In the genomic region with DNA sequence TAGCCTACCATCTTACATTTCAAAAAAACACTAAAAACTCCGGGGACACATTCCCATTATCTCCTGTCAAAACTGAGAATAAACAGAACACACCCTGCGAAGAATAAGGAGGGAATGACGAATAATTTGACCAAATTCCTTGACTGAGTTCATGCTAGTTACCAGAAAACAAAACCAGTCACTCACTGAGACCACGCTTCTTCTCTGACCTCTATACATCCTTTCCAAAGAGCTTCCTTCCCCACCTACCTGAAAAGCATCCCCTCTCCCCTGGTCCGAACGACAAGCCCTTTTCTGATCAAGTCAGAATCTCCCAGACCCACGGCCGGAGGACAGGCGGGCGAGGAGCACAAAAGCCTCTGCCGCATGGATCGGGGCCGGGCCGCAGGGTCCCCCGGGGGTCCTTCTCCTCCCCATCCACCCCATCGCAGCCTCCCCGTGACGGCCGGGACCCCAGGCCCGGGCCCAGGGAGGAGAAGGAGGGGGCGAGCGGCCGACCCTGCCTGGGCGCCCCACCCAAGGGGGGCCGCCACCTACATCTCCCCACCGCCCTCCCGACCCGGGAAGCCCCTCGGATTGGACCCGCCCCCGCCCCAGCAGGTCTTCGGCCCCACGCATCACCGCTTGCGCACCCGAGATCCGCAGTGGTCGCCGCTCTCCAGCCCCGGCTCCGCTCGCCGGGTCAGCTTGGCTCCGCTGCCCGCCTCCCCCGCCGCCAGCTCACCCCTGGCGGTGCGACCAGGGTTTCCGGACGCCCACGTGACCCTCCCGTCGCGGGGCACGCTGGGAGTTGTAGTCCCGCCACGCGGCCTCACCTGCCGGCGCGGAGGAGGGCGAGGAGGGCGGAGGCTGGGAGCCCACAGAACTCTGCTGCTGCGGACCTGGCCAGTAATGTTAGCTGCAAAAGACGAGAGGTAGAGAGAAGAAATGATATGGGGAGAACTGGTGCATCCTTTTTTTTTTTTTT, we compare ENCODE assay signal across 8 cellular contexts. TPM values are rescaled to one million over a fixed set of nuclear protein-coding genes. Genes with fewer than 3 reads are reported as not detected.
DNase-seq lines count a peak whose midpoint lies in the region; ATAC-seq lines count a peak whose summit lies in the region.

A gene with protein sequence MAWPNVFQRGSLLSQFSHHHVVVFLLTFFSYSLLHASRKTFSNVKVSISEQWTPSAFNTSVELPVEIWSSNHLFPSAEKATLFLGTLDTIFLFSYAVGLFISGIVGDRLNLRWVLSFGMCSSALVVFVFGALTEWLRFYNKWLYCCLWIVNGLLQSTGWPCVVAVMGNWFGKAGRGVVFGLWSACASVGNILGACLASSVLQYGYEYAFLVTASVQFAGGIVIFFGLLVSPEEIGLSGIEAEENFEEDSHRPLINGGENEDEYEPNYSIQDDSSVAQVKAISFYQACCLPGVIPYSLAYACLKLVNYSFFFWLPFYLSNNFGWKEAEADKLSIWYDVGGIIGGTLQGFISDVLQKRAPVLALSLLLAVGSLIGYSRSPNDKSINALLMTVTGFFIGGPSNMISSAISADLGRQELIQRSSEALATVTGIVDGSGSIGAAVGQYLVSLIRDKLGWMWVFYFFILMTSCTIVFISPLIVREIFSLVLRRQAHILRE (minus strand): TSS at position 747 of the 967 bp plus-strand sequence. CDS start 16,004 bp downstream, outside the sequence.

- DNase-seq in DMS114 treated with DMSO at 0.1 percent for 48 hours (lab: John Stamatoyannopoulos, UW; ENCODE audit: unreplicated experiment) = peak; percentile 44
- peak; percentile 74 for DNase-seq in RPMI7951 (ENCODE audit: low read depth)
- DNase-seq in activated T-helper 9 cell treated with anti-CD3 and anti-CD28 coated beads, Interleukin-2, amount 50 U/mL, for 16 hours (ENCODE audit: low read depth) = peak; percentile 83
- DNase-seq in fibroblast of peridontal ligament (ENCODE audit: extremely low read depth) = peak; percentile 56
- peak; percentile 90 for DNase-seq in natural killer cell treated with Interleukin-12 subunit alpha and Interleukin-12 subunit beta and Interleukin-15 and Interleukin-18, amount 100 ng/mL, for 72 hours (ENCODE audit: low spot score)
- peak; percentile 91 for DNase-seq in stimulated activated naive CD8-positive, alpha-beta T cell treated with anti-CD3 and anti-CD28 coated beads, Interleukin-15, Interleukin-2, amounts not matched to agents 100 U/mL and 50 U/mL, for 24 hours

- peaks cover 5 to 9% (median 5%) of the 10 kb centered on the region in 3 donors for H3K4me1 Mint-ChIP-seq in IgD-negative memory B cell
- H3K4me1 Mint-ChIP-seq in natural killer cell treated with Interleukin-12 subunit alpha and Interleukin-12 subunit beta and Interleukin-15 and Interleukin-18, amount 100 ng/mL, for 72 hours (ENCODE audit: low read depth in 2 of 2) = peaks cover 17 to 20% of the 10 kb centered on the region in 2 donors

- peaks cover 1% of the 10 kb centered on the region for H3K36me3 Mint-ChIP-seq in IgD-negative memory B cell
- H3K36me3 Mint-ChIP-seq in natural killer cell treated with Interleukin-12 subunit alpha and Interleukin-12 subunit beta and Interleukin-15 and Interleukin-18, amount 100 ng/mL, for 72 hours = no peaks in the 10 kb centered on the region

- H3K9me3 Mint-ChIP-seq in IgD-negative memory B cell = no peaks in the 10 kb centered on the region
- no peaks in the 10 kb centered on the region for H3K9me3 Mint-ChIP-seq in natural killer cell treated with Interleukin-12 subunit alpha and Interleukin-12 subunit beta and Interleukin-15 and Interleukin-18, amount 100 ng/mL, for 72 hours

- H3K27me3 Mint-ChIP-seq in IgD-negative memory B cell = no peaks in the 10 kb centered on the region
- no peaks in the 10 kb centered on the region for H3K27me3 Mint-ChIP-seq in natural killer cell treated with Interleukin-12 subunit alpha and Interleukin-12 subunit beta and Interleukin-15 and Interleukin-18, amount 100 ng/mL, for 72 hours

- peak within 1 kb of the TSS; percentile 53 to 84 (median 65) for H3K27ac Mint-ChIP-seq in IgD-negative memory B cell
- H3K27ac Mint-ChIP-seq in natural killer cell treated with Interleukin-12 subunit alpha and Interleukin-12 subunit beta and Interleukin-15 and Interleukin-18, amount 100 ng/mL, for 72 hours = peak within 1 kb of the TSS; percentile 68 to 79

- peak; percentile 97 for ATAC-seq in GM21528 (IDR thresholded peaks at IDR 0.05; ENCODE audit: low FRiP score, unreplicated experiment)
- ATAC-seq in natural killer cell treated with Interleukin-12 subunit alpha and Interleukin-12 subunit beta and Interleukin-15 and Interleukin-18, amount 100 ng/mL, for 72 hours = peak; percentile 97 to 98
- peak; percentile 93 for ATAC-seq in stimulated activated naive CD8-positive, alpha-beta T cell treated with anti-CD3 and anti-CD28 coated beads, Interleukin-15, Interleukin-2, amounts not matched to agents 100 U/mL and 50 U/mL, for 24 hours

- H3K4me3 Mint-ChIP-seq in IgD-negative memory B cell = peak within 1 kb of the TSS; percentile 84 to 93 (median 90)
- H3K4me3 Mint-ChIP-seq in natural killer cell treated with Interleukin-12 subunit alpha and Interleukin-12 subunit beta and Interleukin-15 and Interleukin-18, amount 100 ng/mL, for 72 hours = peak within 1 kb of the TSS; percentile 100

RNA-seq across cellular contexts. Expression of the gene that starts here (rescaled TPM):
- polyA plus RNA-seq in IgD-negative memory B cell = 5.4 TPM
- total RNA-seq in RPMI7951 (2014; rRNA removed; shearing (Covaris generic)) = 22.1 and 26.8 TPM in 2 replicates
- 10 to 100 TPM; 26.3 to 51.5 TPM for total RNA-seq in natural killer cell treated with Interleukin-12 subunit alpha and Interleukin-12 subunit beta and Interleukin-15 and Interleukin-18, amount 100 ng/mL, for 72 hours

Comparison
In these comparisons a context has a peak if more than half of its experiments do, and no peak if none do; other contexts are left out.
1. Peak in every context shown above with its lines: DNase-seq and ATAC-seq.